Comparison of ENCODE assay signal across 10 cellular contexts in genomic region chr1:1826356-1827088, GRCh38. TPM values are rescaled to one million over a fixed set of nuclear protein-coding genes. Genes with fewer than 3 reads are reported as not detected.
DNase-seq lines count a peak whose midpoint lies in the region; ATAC-seq and TF ChIP-seq lines count a peak whose summit lies in the region.
"Had no signal": no experiment of that assay in that cellular context is flagged by ENCODE, and none has a peak within 500 bp of the region (broad histone marks: within the 10 kb centered on the region; RNA-seq: fewer than 3 reads in every experiment).

No MANE protein-coding gene starts in this region.

- no peaks in the 10 kb centered on the region for H3K9me3 ChIP-seq in osteoblast (ENCODE audit: low read depth, low read length)
- H3K9me3 ChIP-seq: HAP-1 had no signal

- no peaks in the 10 kb centered on the region for H3K27me3 ChIP-seq in osteoblast (ENCODE audit: insufficient read depth, low read length)

- H3K36me3 Mint-ChIP-seq in endothelial cell (ENCODE audit: low read depth, unreplicated experiment): peaks cover 21% of the 10 kb centered on the region

- H3K36me3 ChIP-seq in osteoblast (ENCODE audit: insufficient read depth, low read length): peaks cover 38% of the 10 kb centered on the region

- H3K27ac Mint-ChIP-seq in endothelial cell (ENCODE audit: unreplicated experiment): peak overlapping the region; percentile 30

- peak overlapping the region; percentile 38 for H3K27ac ChIP-seq in osteoblast (ENCODE audit: low read depth, low read length)

- no peaks in the 10 kb centered on the region for H3K9me3 Mint-ChIP-seq in endothelial cell (ENCODE audit: unreplicated experiment)

- no peak overlapping the region for H3K4me2 ChIP-seq in osteoblast (ENCODE audit: insufficient read depth, low read length)

- H2AFZ ChIP-seq in osteoblast (ENCODE audit: low read length): no peak overlapping the region

- H3K4me1 ChIP-seq in osteoblast (ENCODE audit: insufficient read depth, low read length): peaks cover 12% of the 10 kb centered on the region

- peaks cover 39% of the 10 kb centered on the region for H4K20me1 ChIP-seq in osteoblast (ENCODE audit: insufficient read depth, low read length)

- no peaks in the 10 kb centered on the region for H3K27me3 Mint-ChIP-seq in endothelial cell (ENCODE audit: unreplicated experiment)

- ATAC-seq in HG03439 (IDR thresholded peaks at IDR 0.05; ENCODE audit: unreplicated experiment) (no peak), HG03280 (IDR thresholded peaks at IDR 0.05; ENCODE audit: unreplicated experiment) (no peak), GM18873 (IDR thresholded peaks at IDR 0.05; ENCODE audit: low FRiP score, unreplicated experiment) (no peak)

- peaks cover 3% of the 10 kb centered on the region for H3K4me1 Mint-ChIP-seq in endothelial cell (ENCODE audit: unreplicated experiment)

- no peak overlapping the region for H3K4me3 Mint-ChIP-seq in endothelial cell (ENCODE audit: unreplicated experiment)

- H3K79me2 ChIP-seq in osteoblast (ENCODE audit: insufficient read depth, low read length): peaks cover 95% of the 10 kb centered on the region

- H3K4me3 ChIP-seq in osteoblast (ENCODE audit: insufficient read depth, low read length): no peak overlapping the region
- H3K4me3 ChIP-seq: HAP-1 had no signal

- DNase-seq in EH (ENCODE audit: low read depth) (peak; percentile 28), NCI-H524 treated with DMSO at 0.1 percent for 48 hours (lab: John Stamatoyannopoulos, UW) (peak; percentile 18), endothelial cell (ENCODE audit: low spot score) (no peak), osteoblast (ENCODE audit: insufficient read length, low spot score, missing footprints) (peak; percentile 65)
- DNase-seq: kidney, NCI-H1092 treated with DMSO at 0.1 percent for 48 hours had no signal

- TF ChIP-seq CTCF in endothelial cell (IDR thresholded peaks at IDR 0.05; ENCODE audit: unreplicated experiment) (no peak), osteoblast (IDR thresholded peaks at IDR 0.05; ENCODE audit: extremely low read depth, low read depth, low read length) (no peak)

RNA-seq across cellular contexts. Expression of gene NADK, which starts 48.3 kb away (rescaled TPM):
- total RNA-seq in endothelial cell (ENCODE audit: unreplicated experiment) (85.4 TPM), osteoblast (43.9 and 45.6 TPM in 2 replicates)
